24 cellular contexts compared by ENCODE assay signal in genomic region chr16:86662740-86663139, GRCh38.
"Had no signal": no experiment of that assay in that cellular context is flagged by ENCODE, and none has a peak within 500 bp of the region (broad histone marks: within the 10 kb centered on the region; RNA-seq: fewer than 3 reads in every experiment).

No MANE protein-coding gene starts in this region.

- H3K36me3 Mint-ChIP-seq: mesothelial cell of epicardium, natural killer cell had no signal

- FAIRE-seq: frontal cortex had no signal

- H3K4me1 ChIP-seq: body of pancreas, left lung, sigmoid colon, upper lobe of right lung had no signal

- H3K9me3 ChIP-seq: body of pancreas, left lung, ovary, upper lobe of right lung had no signal

- H3K27me3 ChIP-seq: body of pancreas, ovary had no signal

- DNase-seq: activated CD4-positive, alpha-beta memory T cell treated with anti-CD3 and anti-CD28 coated beads, Interleukin-2, amount 10 ng/mL, durations not matched to agents 7 days and 5 days; activated CD4-positive, alpha-beta T cell treated with anti-CD3 and anti-CD28 coated beads, Interleukin-2, amount 10 ng/mL, durations not matched to agents 24 days and 14 days; activated effector memory CD4-positive, alpha-beta T cell treated with anti-CD3 and anti-CD28 coated beads, Interleukin-2, amount 50 U/mL, for 16 hours; activated naive CD4-positive, alpha-beta T cell treated with anti-CD3 and anti-CD28 coated beads, Interleukin-2, amount 50 U/mL, for 16 hours; activated naive CD8-positive, alpha-beta T cell treated with anti-CD3 and anti-CD28 coated beads, Interleukin-2, amount 50 U/mL, for 24 hours; body of pancreas; caudate nucleus; dermis blood vessel endothelial cell; effector CD8-positive, alpha-beta T cell; hippocampal formation; kidney glomerular epithelial cell; left lung; natural killer cell; ovary; sigmoid colon; spleen; stimulated activated CD4-positive, alpha-beta T cell treated with anti-CD3 and anti-CD28 coated beads, Interleukin-4, amount 100 ng/mL, for 24 hours; stimulated activated naive CD4-positive, alpha-beta T cell treated with Interleukin-2 at 50 U/mL for 16 hours; upper lobe of right lung had no signal

- H3K27ac ChIP-seq: body of pancreas, left lung, ovary, sigmoid colon, spleen, upper lobe of right lung, VCaP had no signal

- H3K4me3 Mint-ChIP-seq: activated CD4-positive, alpha-beta memory T cell treated with anti-CD3 and anti-CD28 coated beads, Interleukin-2, amount 10 ng/mL, durations not matched to agents 7 days and 5 days; activated naive CD8-positive, alpha-beta T cell treated with anti-CD3 and anti-CD28 coated beads, Interleukin-2, amount 50 U/mL, for 24 hours; mesothelial cell of epicardium; natural killer cell had no signal

- H3K4me3 ChIP-seq: body of pancreas, left lung, ovary, sigmoid colon, spleen, upper lobe of right lung had no signal

- H3K27ac Mint-ChIP-seq: activated CD4-positive, alpha-beta memory T cell treated with anti-CD3 and anti-CD28 coated beads, Interleukin-2, amount 10 ng/mL, durations not matched to agents 7 days and 5 days; activated naive CD8-positive, alpha-beta T cell treated with anti-CD3 and anti-CD28 coated beads, Interleukin-2, amount 50 U/mL, for 24 hours had no signal

- ATAC-seq: activated CD4-positive, CD25-positive, alpha-beta regulatory T cell treated with anti-CD3 and anti-CD28 coated beads, Interleukin-2, amount 50 U/mL, for 24 hours; activated naive CD8-positive, alpha-beta T cell treated with anti-CD3 and anti-CD28 coated beads, Interleukin-2, amount 50 U/mL, for 24 hours; body of pancreas; esophagus mucosa; left lung; natural killer cell; upper lobe of right lung had no signal

- H3K36me3 ChIP-seq: left lung, ovary, sigmoid colon, spleen, upper lobe of right lung had no signal

- H3K27me3 Mint-ChIP-seq: activated CD4-positive, alpha-beta T cell treated with anti-CD3 and anti-CD28 coated beads, Interleukin-2, amount 10 ng/mL, durations not matched to agents 24 days and 14 days had no signal
